ENCODE assay signal across 12 cellular contexts in the genomic region with DNA sequence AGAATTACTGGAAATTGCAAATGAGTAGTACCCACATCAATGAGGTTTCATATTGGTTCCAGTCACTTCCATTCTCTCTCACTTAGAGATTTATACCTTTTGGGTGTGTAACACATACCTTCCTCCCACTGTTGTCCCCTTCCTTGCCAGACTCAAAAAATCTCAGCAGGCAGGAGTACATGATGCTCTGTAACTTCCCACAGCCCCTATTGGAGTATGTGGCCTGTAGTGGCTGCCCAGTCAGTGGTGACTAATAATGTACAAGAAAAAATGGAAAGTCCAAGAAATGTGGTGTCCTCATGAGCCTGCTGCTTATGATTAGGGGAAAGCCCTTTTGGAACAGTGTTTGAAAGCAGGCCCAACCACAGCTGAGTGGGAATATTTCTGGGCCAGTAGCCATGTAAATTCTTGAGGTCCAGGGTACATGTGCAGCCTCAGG.
DNase-seq lines count a peak whose midpoint lies in the region; ATAC-seq and TF ChIP-seq lines count a peak whose summit lies in the region.
"Had no signal": no experiment of that assay in that cellular context is flagged by ENCODE, and none has a peak within 500 bp of the region (broad histone marks: within the 10 kb centered on the region; RNA-seq: fewer than 3 reads in every experiment).

No MANE protein-coding gene starts in this region.

- H3K4me2 ChIP-seq in mammary epithelial cell (ENCODE audit: insufficient read depth, low read depth, low read length): no peak overlapping the region
- H3K4me2 ChIP-seq: KMS-11 had no signal

- no peak overlapping the region for H2AFZ ChIP-seq in mammary epithelial cell (ENCODE audit: low read depth, low read length)

- BruUV-seq in mammary epithelial cell (replicated peaks; lab: Mats Ljungman, UMichigan): no TSS peak

- no peaks in the 10 kb centered on the region for H3K9me3 ChIP-seq in mammary epithelial cell (replicated peaks; ENCODE audit: insufficient read depth, low read length)
- H3K9me3 ChIP-seq: neutrophil had no signal

- intact Hi-C loops in mammary epithelial cell (cut with micrococcal nuclease): no loop called here

- H3K4me3 Mint-ChIP-seq in nephron progenitor cell: no peak overlapping the region

- H3K36me3 Mint-ChIP-seq in nephron progenitor cell (ENCODE audit: low read depth): peaks cover 77% of the 10 kb centered on the region

- DNase-seq in CD1c-positive myeloid dendritic cell (ENCODE audit: extremely low spot score) (peak; percentile 2), mammary epithelial cell (peak; percentile 97), nephron progenitor cell (no peak), HT-29 (ENCODE audit: low spot score) (no peak), AML-193 (lab: John Stamatoyannopoulos, UW) (no peak), H7 (no peak), HPDE6-E6E7 (ENCODE audit: extremely low spot score) (no peak)
- DNase-seq: glutamatergic neuron, OCI-M1 had no signal

- peaks cover 49% of the 10 kb centered on the region for H3K9me3 Mint-ChIP-seq in nephron progenitor cell

- peak overlapping the region; percentile 34 for H3K27ac Mint-ChIP-seq in nephron progenitor cell

- peak overlapping the region; percentile 22 for H3K27ac ChIP-seq in mammary epithelial cell (ENCODE audit: insufficient read depth, low read depth, low read length)
- H3K27ac ChIP-seq: KMS-11, neutrophil had no signal

- H3K9ac ChIP-seq in mammary epithelial cell (ENCODE audit: insufficient read depth, low read length): no peak overlapping the region
- H3K9ac ChIP-seq: KMS-11 had no signal

- H3K27me3 Mint-ChIP-seq in nephron progenitor cell (ENCODE audit: low read depth, poor library complexity): peaks cover 3% of the 10 kb centered on the region

- peaks cover 11% of the 10 kb centered on the region for H3K4me1 ChIP-seq in mammary epithelial cell (ENCODE audit: insufficient read depth, low read length)

- H3K79me2 ChIP-seq in mammary epithelial cell (ENCODE audit: insufficient read depth, low read length): peaks cover 41% of the 10 kb centered on the region

- H4K20me1 ChIP-seq in mammary epithelial cell (ENCODE audit: insufficient read depth, low read length): no peaks in the 10 kb centered on the region

- H3K4me1 Mint-ChIP-seq in nephron progenitor cell: peaks cover 35% of the 10 kb centered on the region

- TF ChIP-seq CTCF in mammary epithelial cell (conservative IDR thresholded peaks at IDR 0.05 in 1 of 2, IDR thresholded peaks at IDR 0.05 in 1 of 2; ENCODE audit: extremely low read depth in 1 of 2, insufficient read depth in 1 of 2, low read depth in 1 of 2, low read length in 2 of 2) (no peak), nephron progenitor cell (IDR thresholded peaks at IDR 0.05) (no peak)

- CTCF ChIA-PET in mammary epithelial cell (lab: Charles Lee; ENCODE audit: low non-redundant PET): no interaction called here

- peak; percentile 71 for ATAC-seq in HG02610 (IDR thresholded peaks at IDR 0.05; ENCODE audit: unreplicated experiment)

- no peak overlapping the region for H3K4me3 ChIP-seq in mammary epithelial cell (replicated peaks in 1 of 3; ENCODE audit: insufficient read depth in 1 of 3, low read depth in 2 of 3, low read length in 3 of 3)
- H3K4me3 ChIP-seq in H7 (ENCODE audit: insufficient read depth, low read depth, low read length): no peak overlapping the region

- dilution Hi-C loops in mammary epithelial cell (cut with HindIII; ENCODE audit: low sequenced_read_pairs): no loop called here

- no peaks in the 10 kb centered on the region for H3K27me3 ChIP-seq in mammary epithelial cell (ENCODE audit: insufficient read depth, low read length)
- H3K27me3 ChIP-seq in H7 (ENCODE audit: control insufficient read depth, insufficient read depth, low read length): no peaks in the 10 kb centered on the region
- H3K27me3 ChIP-seq: neutrophil had no signal

- H3K36me3 ChIP-seq in mammary epithelial cell (ENCODE audit: insufficient read depth, low read length) (no peaks in the 10 kb centered on the region), H7 (replicated peaks; ENCODE audit: control insufficient read depth, insufficient read depth, low read length) (no peaks in the 10 kb centered on the region)

- in situ Hi-C loops in mammary epithelial cell (cut with MboI; ENCODE audit: low sequenced_read_pairs in 2 of 2): no loop called here

Comparison
In these comparisons a context has a peak if more than half of its experiments do, and no peak if none do; other contexts are left out.
1. DNase-seq: peak in CD1c-positive myeloid dendritic cell (single experiment) and mammary epithelial cell (single experiment); none in nephron progenitor cell (single experiment), HT-29 (single experiment), AML-193 (0 of 2), H7 (single experiment) and HPDE6-E6E7 (single experiment).